Comparison of ENCODE assay signal across 2 cellular contexts in the genomic region with DNA sequence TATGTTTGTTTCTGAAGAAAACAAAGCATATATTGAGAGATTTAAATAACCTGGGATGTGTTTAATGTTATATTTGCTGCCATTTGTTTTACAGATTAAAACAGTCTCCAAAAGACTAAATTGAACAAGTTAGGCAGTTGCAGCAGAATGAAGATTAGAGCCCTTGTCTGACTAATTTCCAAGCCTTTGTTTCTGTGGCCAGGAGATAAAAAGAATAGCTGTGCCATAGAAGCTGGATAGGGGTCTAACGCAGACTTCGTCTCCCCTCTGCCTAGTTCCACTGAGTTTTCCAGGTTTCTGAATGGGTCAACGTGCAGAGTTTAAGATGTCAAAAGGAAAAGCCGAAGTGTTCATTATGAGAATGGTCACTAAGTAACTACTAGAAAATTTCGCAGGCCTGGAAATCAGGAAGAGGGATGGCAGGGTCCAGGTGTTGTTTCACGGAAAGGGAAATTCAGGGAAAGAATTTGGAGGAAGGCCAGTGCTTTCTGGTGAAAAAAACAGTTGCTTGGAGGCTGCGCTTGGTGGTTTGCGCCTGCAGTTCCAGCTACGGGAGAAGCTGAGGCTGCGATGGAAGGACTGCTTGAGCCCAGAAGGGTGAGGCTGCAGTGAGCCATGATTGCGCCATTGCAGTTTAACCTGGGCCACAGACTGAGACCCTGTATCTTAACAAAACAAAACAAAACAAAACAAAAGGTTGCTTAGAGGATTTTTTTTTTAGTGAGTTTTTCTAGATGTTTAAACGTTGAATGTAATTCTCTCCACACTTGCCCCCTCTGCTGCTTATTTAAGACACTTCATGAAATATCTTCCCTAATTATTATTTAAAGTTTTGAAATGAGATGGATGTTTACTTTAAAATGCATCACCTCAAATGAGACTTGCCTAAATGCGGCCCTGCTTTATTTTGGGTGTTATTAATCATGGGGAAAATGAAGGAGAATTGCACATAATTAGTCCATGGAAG.
A peak's percentile ranks its signal among the peaks of the same experiment; 100 is the strongest.
TF ChIP-seq lines count a peak whose summit lies in the region.

No MANE protein-coding gene starts in this region.

TF ChIP-seq in IMR-90, 13 proteins besides CTCF, POLR2A, EP300 and RAD21:
- TF ChIP-seq SMC3 (IDR thresholded peaks at IDR 0.05; ENCODE audit: low read depth, low read length) (peak; percentile 18; the same call in 1 of the 2 replicates), BHLHE40 (IDR thresholded peaks at IDR 0.05; ENCODE audit: low read depth, low read length) (no peak), CEBPB (IDR thresholded peaks at IDR 0.05; ENCODE audit: low read depth, low read length) (0 out of 2 replicates have a peak, but pooled peaks have one; percentile 10)

TF ChIP-seq in H1, 55 proteins besides CTCF, POLR2A, EP300 and RAD21:
- TF ChIP-seq NRF1 (IDR thresholded peaks at IDR 0.05; ENCODE audit: low read depth, low read length), result no peak
- peak; percentile 73; the same call in 1 of the 2 replicates for TF ChIP-seq CEBPB (IDR thresholded peaks at IDR 0.05; ENCODE audit: low read depth, low read length)
TF ChIP-seq in H1: peak in this region for 1.
